2 cellular contexts compared by ENCODE assay signal in the genomic region with DNA sequence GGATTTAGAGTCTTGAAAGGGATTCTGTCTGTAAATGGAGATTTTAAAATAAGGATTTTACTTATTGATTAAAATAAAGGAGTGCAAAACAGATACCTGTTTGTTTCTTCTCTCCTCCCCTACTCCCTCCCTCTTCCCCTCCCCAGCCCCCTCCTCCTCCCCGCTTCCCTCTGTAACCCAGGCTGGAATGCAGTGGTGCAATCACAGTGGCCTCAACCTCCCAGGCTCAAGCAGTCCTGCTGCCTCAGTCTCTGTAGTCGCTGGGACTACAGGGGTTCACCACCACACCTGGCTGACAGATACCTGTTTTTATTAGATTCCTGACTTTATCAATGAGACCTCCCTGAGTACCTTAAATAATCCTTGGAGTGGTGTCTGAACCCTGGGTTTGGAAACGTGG.
TF ChIP-seq lines count a peak whose summit lies in the region.

No MANE protein-coding gene starts in this region.

TF ChIP-seq in HepG2, 621 proteins besides CTCF, POLR2A, EP300 and RAD21 (continues in another document):
- TF ChIP-seq SALL2 (CRISPR knock-in tag; IDR thresholded peaks at IDR 0.05) (no peak), HNRNPLL (IDR thresholded peaks at IDR 0.05; ENCODE audit: low read depth, low read length, poor library complexity, severe bottlenecking) (no peak), CEBPB (IDR thresholded peaks at IDR 0.05; ENCODE audit: borderline replicate concordance, low read depth, low read length) (peak; percentile 54; the same call in 1 of the 2 replicates), MAZ (IDR thresholded peaks at IDR 0.05; ENCODE audit: borderline replicate concordance, low read depth, low read length) (0 out of 2 replicates have a peak, but pooled peaks have one; percentile 23), MAZ (CRISPR knock-in tag; IDR thresholded peaks at IDR 0.05; ENCODE audit: low read depth) (no peak), ZFP37 (CRISPR knock-in tag; IDR thresholded peaks at IDR 0.05; ENCODE audit: borderline replicate concordance) (no peak), ZNF7 (CRISPR knock-in tag; IDR thresholded peaks at IDR 0.05) (no peak), CBX1 (IDR thresholded peaks at IDR 0.05; ENCODE audit: low read depth) (no peak), JUND (CRISPR knock-in tag; IDR thresholded peaks at IDR 0.05) (no peak), ZNF337 (CRISPR knock-in tag; IDR thresholded peaks at IDR 0.05; ENCODE audit: borderline replicate concordance, low read depth) (no peak), JDP2 (CRISPR knock-in tag; IDR thresholded peaks at IDR 0.05; ENCODE audit: borderline replicate concordance) (no peak)
- TF ChIP-seq, protein P1, sequence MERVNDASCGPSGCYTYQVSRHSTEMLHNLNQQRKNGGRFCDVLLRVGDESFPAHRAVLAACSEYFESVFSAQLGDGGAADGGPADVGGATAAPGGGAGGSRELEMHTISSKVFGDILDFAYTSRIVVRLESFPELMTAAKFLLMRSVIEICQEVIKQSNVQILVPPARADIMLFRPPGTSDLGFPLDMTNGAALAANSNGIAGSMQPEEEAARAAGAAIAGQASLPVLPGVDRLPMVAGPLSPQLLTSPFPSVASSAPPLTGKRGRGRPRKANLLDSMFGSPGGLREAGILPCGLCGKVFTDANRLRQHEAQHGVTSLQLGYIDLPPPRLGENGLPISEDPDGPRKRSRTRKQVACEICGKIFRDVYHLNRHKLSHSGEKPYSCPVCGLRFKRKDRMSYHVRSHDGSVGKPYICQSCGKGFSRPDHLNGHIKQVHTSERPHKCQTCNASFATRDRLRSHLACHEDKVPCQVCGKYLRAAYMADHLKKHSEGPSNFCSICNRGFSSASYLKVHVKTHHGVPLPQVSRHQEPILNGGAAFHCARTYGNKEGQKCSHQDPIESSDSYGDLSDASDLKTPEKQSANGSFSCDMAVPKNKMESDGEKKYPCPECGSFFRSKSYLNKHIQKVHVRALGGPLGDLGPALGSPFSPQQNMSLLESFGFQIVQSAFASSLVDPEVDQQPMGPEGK (CRISPR knock-in tag; IDR thresholded peaks at IDR 0.05): peak; percentile 46; the same call in 1 of the 2 replicates
- TF ChIP-seq, protein P2, sequence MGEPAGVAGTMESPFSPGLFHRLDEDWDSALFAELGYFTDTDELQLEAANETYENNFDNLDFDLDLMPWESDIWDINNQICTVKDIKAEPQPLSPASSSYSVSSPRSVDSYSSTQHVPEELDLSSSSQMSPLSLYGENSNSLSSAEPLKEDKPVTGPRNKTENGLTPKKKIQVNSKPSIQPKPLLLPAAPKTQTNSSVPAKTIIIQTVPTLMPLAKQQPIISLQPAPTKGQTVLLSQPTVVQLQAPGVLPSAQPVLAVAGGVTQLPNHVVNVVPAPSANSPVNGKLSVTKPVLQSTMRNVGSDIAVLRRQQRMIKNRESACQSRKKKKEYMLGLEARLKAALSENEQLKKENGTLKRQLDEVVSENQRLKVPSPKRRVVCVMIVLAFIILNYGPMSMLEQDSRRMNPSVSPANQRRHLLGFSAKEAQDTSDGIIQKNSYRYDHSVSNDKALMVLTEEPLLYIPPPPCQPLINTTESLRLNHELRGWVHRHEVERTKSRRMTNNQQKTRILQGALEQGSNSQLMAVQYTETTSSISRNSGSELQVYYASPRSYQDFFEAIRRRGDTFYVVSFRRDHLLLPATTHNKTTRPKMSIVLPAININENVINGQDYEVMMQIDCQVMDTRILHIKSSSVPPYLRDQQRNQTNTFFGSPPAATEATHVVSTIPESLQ (CRISPR knock-in tag; conservative IDR thresholded peaks at IDR 0.05): no peak
- TF ChIP-seq, protein P3, sequence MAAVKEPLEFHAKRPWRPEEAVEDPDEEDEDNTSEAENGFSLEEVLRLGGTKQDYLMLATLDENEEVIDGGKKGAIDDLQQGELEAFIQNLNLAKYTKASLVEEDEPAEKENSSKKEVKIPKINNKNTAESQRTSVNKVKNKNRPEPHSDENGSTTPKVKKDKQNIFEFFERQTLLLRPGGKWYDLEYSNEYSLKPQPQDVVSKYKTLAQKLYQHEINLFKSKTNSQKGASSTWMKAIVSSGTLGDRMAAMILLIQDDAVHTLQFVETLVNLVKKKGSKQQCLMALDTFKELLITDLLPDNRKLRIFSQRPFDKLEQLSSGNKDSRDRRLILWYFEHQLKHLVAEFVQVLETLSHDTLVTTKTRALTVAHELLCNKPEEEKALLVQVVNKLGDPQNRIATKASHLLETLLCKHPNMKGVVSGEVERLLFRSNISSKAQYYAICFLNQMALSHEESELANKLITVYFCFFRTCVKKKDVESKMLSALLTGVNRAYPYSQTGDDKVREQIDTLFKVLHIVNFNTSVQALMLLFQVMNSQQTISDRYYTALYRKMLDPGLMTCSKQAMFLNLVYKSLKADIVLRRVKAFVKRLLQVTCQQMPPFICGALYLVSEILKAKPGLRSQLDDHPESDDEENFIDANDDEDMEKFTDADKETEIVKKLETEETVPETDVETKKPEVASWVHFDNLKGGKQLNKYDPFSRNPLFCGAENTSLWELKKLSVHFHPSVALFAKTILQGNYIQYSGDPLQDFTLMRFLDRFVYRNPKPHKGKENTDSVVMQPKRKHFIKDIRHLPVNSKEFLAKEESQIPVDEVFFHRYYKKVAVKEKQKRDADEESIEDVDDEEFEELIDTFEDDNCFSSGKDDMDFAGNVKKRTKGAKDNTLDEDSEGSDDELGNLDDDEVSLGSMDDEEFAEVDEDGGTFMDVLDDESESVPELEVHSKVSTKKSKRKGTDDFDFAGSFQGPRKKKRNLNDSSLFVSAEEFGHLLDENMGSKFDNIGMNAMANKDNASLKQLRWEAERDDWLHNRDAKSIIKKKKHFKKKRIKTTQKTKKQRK (IDR thresholded peaks at IDR 0.05; ENCODE audit: low read length): no peak
- TF ChIP-seq, protein P4, sequence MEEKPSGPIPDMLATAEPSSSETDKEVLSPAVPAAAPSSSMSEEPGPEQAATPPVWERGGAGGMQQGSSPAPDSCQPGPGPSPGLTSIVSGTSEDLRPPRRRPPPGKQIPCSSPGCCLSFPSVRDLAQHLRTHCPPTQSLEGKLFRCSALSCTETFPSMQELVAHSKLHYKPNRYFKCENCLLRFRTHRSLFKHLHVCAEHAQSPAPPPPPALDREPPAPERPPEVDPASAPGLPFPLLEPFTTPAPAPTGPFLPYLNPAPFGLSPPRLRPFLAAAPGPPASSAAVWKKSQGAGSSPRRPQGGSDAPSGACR (CRISPR knock-in tag; IDR thresholded peaks at IDR 0.05): no peak
- TF ChIP-seq, protein P5, sequence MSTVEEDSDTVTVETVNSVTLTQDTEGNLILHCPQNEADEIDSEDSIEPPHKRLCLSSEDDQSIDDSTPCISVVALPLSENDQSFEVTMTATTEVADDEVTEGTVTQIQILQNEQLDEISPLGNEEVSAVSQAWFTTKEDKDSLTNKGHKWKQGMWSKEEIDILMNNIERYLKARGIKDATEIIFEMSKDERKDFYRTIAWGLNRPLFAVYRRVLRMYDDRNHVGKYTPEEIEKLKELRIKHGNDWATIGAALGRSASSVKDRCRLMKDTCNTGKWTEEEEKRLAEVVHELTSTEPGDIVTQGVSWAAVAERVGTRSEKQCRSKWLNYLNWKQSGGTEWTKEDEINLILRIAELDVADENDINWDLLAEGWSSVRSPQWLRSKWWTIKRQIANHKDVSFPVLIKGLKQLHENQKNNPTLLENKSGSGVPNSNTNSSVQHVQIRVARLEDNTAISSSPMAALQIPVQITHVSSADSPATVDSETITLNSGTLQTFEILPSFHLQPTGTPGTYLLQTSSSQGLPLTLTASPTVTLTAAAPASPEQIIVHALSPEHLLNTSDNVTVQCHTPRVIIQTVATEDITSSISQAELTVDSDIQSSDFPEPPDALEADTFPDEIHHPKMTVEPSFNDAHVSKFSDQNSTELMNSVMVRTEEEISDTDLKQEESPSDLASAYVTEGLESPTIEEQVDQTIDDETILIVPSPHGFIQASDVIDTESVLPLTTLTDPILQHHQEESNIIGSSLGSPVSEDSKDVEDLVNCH (CRISPR knock-in tag; IDR thresholded peaks at IDR 0.05): no peak

TF ChIP-seq in GM12891, 5 proteins besides CTCF, POLR2A, EP300 and RAD21:
- TF ChIP-seq POU2F2 (IDR thresholded peaks at IDR 0.05; ENCODE audit: low read depth, low read length): no peak
- no peak for TF ChIP-seq POLR2AphosphoS5 (IDR thresholded peaks at IDR 0.05; ENCODE audit: low read depth, low read length)
- TF ChIP-seq TAF1 (IDR thresholded peaks at IDR 0.05; ENCODE audit: low read depth, low read length): no peak
- no peak for TF ChIP-seq PAX5 (IDR thresholded peaks at IDR 0.05; ENCODE audit: insufficient read depth, low read length, severe bottlenecking)
- TF ChIP-seq SPI1 (IDR thresholded peaks at IDR 0.05; ENCODE audit: low read depth, low read length): no peak
